Comparison of ENCODE assay signal across 38 cellular contexts in the genomic region with DNA sequence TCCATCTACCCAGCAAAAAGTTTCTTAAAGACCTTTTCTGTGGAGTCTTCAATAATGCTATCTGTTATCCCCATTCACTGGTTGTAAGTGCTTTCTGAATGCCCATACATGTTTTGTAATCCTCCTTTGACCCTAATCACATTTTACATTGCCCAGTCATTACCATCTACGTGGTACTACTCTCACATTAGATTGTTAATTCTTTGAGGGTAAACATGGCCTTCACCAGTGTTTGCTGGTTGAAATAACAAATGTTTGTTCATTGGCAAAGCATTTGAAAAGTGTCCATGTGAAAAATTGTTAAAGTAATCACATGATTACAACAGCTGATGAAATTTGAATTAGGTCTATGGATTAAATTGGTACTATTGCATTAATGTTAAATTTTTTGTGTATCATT. TPM values are rescaled to one million over a fixed set of nuclear protein-coding genes. Genes with fewer than 3 reads are reported as not detected.
"Had no signal": no experiment of that assay in that cellular context is flagged by ENCODE, and none has a peak within 500 bp of the region (broad histone marks: within the 10 kb centered on the region; RNA-seq: fewer than 3 reads in every experiment).

No MANE protein-coding gene starts in this region.

- DNase-seq: activated CD4-positive, alpha-beta T cell treated with anti-CD3 and anti-CD28 coated beads, Interleukin-2, amount 10 ng/mL, durations not matched to agents 24 days and 14 days; activated CD4-positive, alpha-beta T cell treated with anti-CD3 and anti-CD28 coated beads, Interleukin-2, amount 50 U/mL, for 4 hours; activated CD8-positive, alpha-beta T cell treated with anti-CD3 and anti-CD28 coated beads for 36 hours; activated effector memory CD4-positive, alpha-beta T cell treated with anti-CD3 and anti-CD28 coated beads, Interleukin-2, amount 50 U/mL, for 16 hours; activated naive CD4-positive, alpha-beta T cell; activated T-cell treated with anti-CD3 and anti-CD28 coated beads, Interleukin-2, amount 50 U/mL, for 1 hour; activated T-cell treated with anti-CD3 and anti-CD28 coated beads, Interleukin-2, amount 50 U/mL, for 72 hours; adrenal gland; body of pancreas; Kasumi-1; MG63; NCI-H1048; NCI-H1105 treated with DMSO at 0.1 percent for 48 hours; NCI-H1436; NCI-H1694; NCI-H1930; NCI-H2081 treated with DMSO at 0.1 percent for 48 hours; NCI-H226; NCI-H446 treated with DMSO at 0.1 percent for 48 hours; NCI-H524; NCI-H69; NCI-H82; PC-3; SIG-M5; SW 1271; T-helper 1 cell; T-helper 2 cell; T-helper 9 cell; WERI-Rb-1 had no signal

- FAIRE-seq: astrocyte, RCC 7860 had no signal

- H3K4me3 ChIP-seq: adrenal gland, body of pancreas, breast epithelium, MG63 had no signal

- H3K27me3 Mint-ChIP-seq: activated CD8-positive, alpha-beta T cell treated with anti-CD3 and anti-CD28 coated beads for 36 hours; activated T-helper 17 cell treated with anti-CD3 and anti-CD28 coated beads, Interleukin-2, amount 50 U/mL, for 72 hours had no signal

- H3K4me3 Mint-ChIP-seq: activated CD4-positive, alpha-beta T cell treated with anti-CD3 and anti-CD28 coated beads, Interleukin-2, amount 10 ng/mL, durations not matched to agents 24 days and 14 days; activated CD8-positive, alpha-beta T cell treated with anti-CD3 and anti-CD28 coated beads for 36 hours; activated T-cell treated with anti-CD3 and anti-CD28 coated beads, Interleukin-2, amount 50 U/mL, for 72 hours; activated T-helper 17 cell treated with anti-CD3 and anti-CD28 coated beads, Interleukin-2, amount 50 U/mL, for 72 hours had no signal

- H3K4me1 ChIP-seq: adrenal gland, breast epithelium had no signal

- H3K36me3 Mint-ChIP-seq: activated naive CD4-positive, alpha-beta T cell treated with anti-CD3 and anti-CD28 coated beads, Interleukin-2, amount 50 U/mL, for 72 hours had no signal

- H3K9me3 ChIP-seq: adrenal gland, body of pancreas, breast epithelium, MG63 had no signal

- H3K36me3 ChIP-seq: adrenal gland, breast epithelium, MG63, WERI-Rb-1 had no signal

- H3K27me3 ChIP-seq: adrenal gland, body of pancreas, breast epithelium had no signal

- H3K27ac ChIP-seq: adrenal gland, body of pancreas, breast epithelium, RWPE1, WERI-Rb-1 had no signal

- ATAC-seq: activated CD8-positive, alpha-beta T cell treated with anti-CD3 and anti-CD28 coated beads for 36 hours; activated naive CD4-positive, alpha-beta T cell treated with anti-CD3 and anti-CD28 coated beads, Interleukin-2, amount 50 U/mL, for 72 hours; activated T-cell treated with anti-CD3 and anti-CD28 coated beads, Interleukin-2, amount 50 U/mL, for 72 hours; activated T-helper 17 cell treated with anti-CD3 and anti-CD28 coated beads, Interleukin-2, amount 50 U/mL, for 72 hours; body of pancreas; PC-3; Right ventricle myocardium inferior; SK-N-SH treated with all-trans-retinoic acid at 6 μM for 48 hours had no signal

- H3K27ac Mint-ChIP-seq: activated CD4-positive, alpha-beta T cell treated with anti-CD3 and anti-CD28 coated beads, Interleukin-2, amount 10 ng/mL, durations not matched to agents 24 days and 14 days; activated CD8-positive, alpha-beta T cell treated with anti-CD3 and anti-CD28 coated beads for 36 hours; activated naive CD4-positive, alpha-beta T cell treated with anti-CD3 and anti-CD28 coated beads, Interleukin-2, amount 50 U/mL, for 72 hours; activated T-cell treated with anti-CD3 and anti-CD28 coated beads, Interleukin-2, amount 50 U/mL, for 72 hours; activated T-helper 17 cell treated with anti-CD3 and anti-CD28 coated beads, Interleukin-2, amount 50 U/mL, for 72 hours had no signal

- H3K9me3 Mint-ChIP-seq: activated CD4-positive, alpha-beta T cell treated with anti-CD3 and anti-CD28 coated beads, Interleukin-2, amount 10 ng/mL, durations not matched to agents 24 days and 14 days; activated CD8-positive, alpha-beta T cell treated with anti-CD3 and anti-CD28 coated beads for 36 hours; activated naive CD4-positive, alpha-beta T cell treated with anti-CD3 and anti-CD28 coated beads, Interleukin-2, amount 50 U/mL, for 72 hours; activated T-cell treated with anti-CD3 and anti-CD28 coated beads, Interleukin-2, amount 50 U/mL, for 72 hours; activated T-helper 17 cell treated with anti-CD3 and anti-CD28 coated beads, Interleukin-2, amount 50 U/mL, for 72 hours had no signal

RNA-seq across cellular contexts. Expression of a gene that starts 31.8 kb away (rescaled TPM):
- total RNA-seq: activated CD4-positive, alpha-beta T cell treated with anti-CD3 and anti-CD28 coated beads, Interleukin-2, amount 10 ng/mL, durations not matched to agents 24 days and 14 days; activated CD8-positive, alpha-beta memory T cell treated with anti-CD3 and anti-CD28 coated beads for 36 hours; activated CD8-positive, alpha-beta T cell treated with anti-CD3 and anti-CD28 coated beads for 36 hours; PC-3 had no signal
